ENCODE assay signal across 8 cellular contexts in genomic region chr17:52636443-52636842, GRCh38.
"Had no signal": no experiment of that assay in that cellular context is flagged by ENCODE, and none has a peak within 500 bp of the region (broad histone marks: within the 10 kb centered on the region; RNA-seq: fewer than 3 reads in every experiment).

No MANE protein-coding gene starts in this region.

- FAIRE-seq: G401.6, GM12878, GM12891, GM12892, GM18507, GM19239 had no signal

- H3K4me3 ChIP-seq: GM12878 had no signal

- DNase-seq: GDM1, GF-D8 had no signal

- ATAC-seq: GM12878 had no signal
